In the genomic region with DNA sequence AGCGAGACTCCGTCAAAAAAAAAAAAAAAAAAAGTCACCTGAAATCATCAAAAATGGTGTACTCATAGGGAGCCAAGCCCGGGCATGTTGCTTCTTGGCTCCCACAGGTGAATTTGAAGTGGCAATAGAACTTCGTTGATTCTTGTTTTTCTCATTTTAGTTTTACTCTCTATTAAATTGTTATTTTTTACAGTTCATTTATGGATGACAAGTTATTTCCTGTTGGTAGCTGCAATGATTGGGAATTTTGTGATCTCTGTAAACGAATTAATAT, we compare ENCODE assay signal across 8 cellular contexts. TPM values are rescaled to one million over a fixed set of nuclear protein-coding genes. Genes with fewer than 3 reads are reported as not detected.
DNase-seq lines count a peak whose midpoint lies in the region; ATAC-seq and TF ChIP-seq lines count a peak whose summit lies in the region.

No MANE protein-coding gene starts in this region.

- H3K27me3 ChIP-seq in right cardiac atrium (ENCODE audit: control insufficient read depth, insufficient read depth) (no peaks in the 10 kb centered on the region), liver (ENCODE audit: control insufficient read depth in 4 of 4, insufficient read depth in 4 of 4, low read length in 3 of 4) (no peaks in the 10 kb centered on the region)

- no peak for TF ChIP-seq CTCF in liver (IDR thresholded peaks at IDR 0.05; ENCODE audit: low read depth, low read length, missing input control)
- TF ChIP-seq CTCF in GM13976 (IDR thresholded peaks at IDR 0.05; ENCODE audit: borderline replicate concordance, control extremely low read depth, extremely low read depth, insufficient read depth, missing control alignments), result no peak

- WGBS in right cardiac atrium, result 75% methylated on average over 5 of the region's 5 CpGs
- 44% methylated on average over 5 of the region's 5 CpGs for WGBS in liver

- intact Hi-C loops in right cardiac atrium (cut with DNase I) (loop anchor here in 3 of 4 donors (5.0 to 10.0 kb wide), 3 partner anchors 78 to 292 kb away; partner anchors contain the start of genes FGFR1OP2 (in 2 of the 3) and INTS13 (in 2 of the 3)), Right ventricle myocardium superior (cut with DNase I) (loop anchor here (5.0 kb wide), 1 partner anchor 76 kb away; the partner anchor contains the start of genes FGFR1OP2 and INTS13)

- no peaks in the 10 kb centered on the region for H3K36me3 ChIP-seq in liver (ENCODE audit: control insufficient read depth in 4 of 4, insufficient read depth in 3 of 4, low read depth in 1 of 4, low read length in 3 of 4)

- no peak for ATAC-seq in right cardiac atrium
- ATAC-seq in Right ventricle myocardium superior (ENCODE audit: poor library complexity), result no peak
- no peak for ATAC-seq in activated naive CD8-positive, alpha-beta T cell treated with anti-CD3 and anti-CD28 coated beads, Interleukin-2, amount 10 ng/mL, durations not matched to agents 7 days and 5 days (ENCODE audit: low read depth)

- H3K4me1 Mint-ChIP-seq in activated naive CD8-positive, alpha-beta T cell treated with anti-CD3 and anti-CD28 coated beads, Interleukin-2, amount 10 ng/mL, durations not matched to agents 7 days and 5 days, result peaks cover 52% of the 10 kb centered on the region

- POLR2A ChIA-PET in activated naive CD8-positive, alpha-beta T cell treated with anti-CD3 and anti-CD28 coated beads, Interleukin-2, amount 10 ng/mL, durations not matched to agents 7 days and 5 days (lab: Charles Lee), result interaction anchor here (0.9 to 1.0 kb wide), 2 partner anchors 77 to 180 kb away, joined by 3 to 6 read pairs; partner anchors contain the start of gene ITPR2

- H3K27ac ChIP-seq in right cardiac atrium (ENCODE audit: low read length), result no peak overlapping the region
- peak overlapping the region; percentile 87 to 99 for H3K27ac ChIP-seq in liver (ENCODE audit: low read depth in 1 of 2, low read length in 2 of 2)

- peaks cover 17% of the 10 kb centered on the region for H3K36me3 Mint-ChIP-seq in activated naive CD8-positive, alpha-beta T cell treated with anti-CD3 and anti-CD28 coated beads, Interleukin-2, amount 10 ng/mL, durations not matched to agents 7 days and 5 days

- H3K9me3 Mint-ChIP-seq in activated naive CD8-positive, alpha-beta T cell treated with anti-CD3 and anti-CD28 coated beads, Interleukin-2, amount 10 ng/mL, durations not matched to agents 7 days and 5 days, result no peaks in the 10 kb centered on the region

- H3K9me3 ChIP-seq in right cardiac atrium (ENCODE audit: control insufficient read depth, low read length), result no peaks in the 10 kb centered on the region
- no peaks in the 10 kb centered on the region for H3K9me3 ChIP-seq in liver (ENCODE audit: control insufficient read depth in 4 of 4, low read length in 3 of 4)

- H3K4me3 Mint-ChIP-seq in activated naive CD8-positive, alpha-beta T cell treated with anti-CD3 and anti-CD28 coated beads, Interleukin-2, amount 10 ng/mL, durations not matched to agents 7 days and 5 days, result peak overlapping the region; percentile 95

- H3K4me1 ChIP-seq in right cardiac atrium (ENCODE audit: control insufficient read depth, insufficient read depth, low read length) (no peaks in the 10 kb centered on the region), liver (ENCODE audit: control insufficient read depth in 4 of 4, insufficient read depth in 4 of 4, low read length in 3 of 4) (peaks cover 1 to 48% (median 26%) of the 10 kb centered on the region in 4 donors)

- no peak overlapping the region for H3K27ac Mint-ChIP-seq in activated naive CD8-positive, alpha-beta T cell treated with anti-CD3 and anti-CD28 coated beads, Interleukin-2, amount 10 ng/mL, durations not matched to agents 7 days and 5 days

- no peak for TF ChIP-seq RAD21 in liver (IDR thresholded peaks at IDR 0.05)

- H3K27me3 Mint-ChIP-seq in activated naive CD8-positive, alpha-beta T cell treated with anti-CD3 and anti-CD28 coated beads, Interleukin-2, amount 10 ng/mL, durations not matched to agents 7 days and 5 days, result no peaks in the 10 kb centered on the region

- in situ Hi-C loops in GM13976 (cut with MboI; ENCODE audit: low sequenced_read_pairs, unreplicated experiment), result no loop called here

- peak overlapping the region; percentile 77 to 91 for H3K9ac ChIP-seq in liver (ENCODE audit: low read depth in 1 of 2, low read length in 2 of 2)

- no peak for DNase-seq in right cardiac atrium
- DNase-seq in Right ventricle myocardium superior, result no peak
- no peak for DNase-seq in activated naive CD8-positive, alpha-beta T cell treated with anti-CD3 and anti-CD28 coated beads, Interleukin-2, amount 10 ng/mL, durations not matched to agents 7 days and 5 days
- DNase-seq in EL, result no peak
- DNase-seq in NCI-H1092 (lab: John Stamatoyannopoulos, UW), result no peak
- no peak for DNase-seq in GM13976 (ENCODE audit: low spot score)
- no peak for DNase-seq in activated CD4-positive, CD25-positive, alpha-beta regulatory T cell (lab: John Stamatoyannopoulos, UW)

- peak overlapping the region; percentile 94 for H3K4me3 ChIP-seq in right cardiac atrium (ENCODE audit: low read length)
- peak overlapping the region in 2 of 3 donors; percentile 97 to 98 for H3K4me3 ChIP-seq in liver (ENCODE audit: low read depth in 1 of 3, low read length in 3 of 3)

TF ChIP-seq in liver, 16 proteins besides CTCF, POLR2A, EP300 and RAD21:
- TF ChIP-seq RXRA (IDR thresholded peaks at IDR 0.05) (no peak), EGR1 (IDR thresholded peaks at IDR 0.05; ENCODE audit: low read depth in 2 of 2) (no peak), YY1 (IDR thresholded peaks at IDR 0.05) (no peak), FOXA2 (IDR thresholded peaks at IDR 0.05) (no peak), JUND (IDR thresholded peaks at IDR 0.05) (no peak), HNF4A (conservative IDR thresholded peaks at IDR 0.05) (no peak), ZBTB33 (IDR thresholded peaks at IDR 0.05) (no peak), FOXA1 (IDR thresholded peaks at IDR 0.05) (no peak), TAF1 (conservative IDR thresholded peaks at IDR 0.05) (no peak), GABPA (IDR thresholded peaks at IDR 0.05 in 1 of 2, conservative IDR thresholded peaks at IDR 0.05 in 1 of 2) (no peak), NR2F2 (IDR thresholded peaks at IDR 0.05) (no peak)
- TF ChIP-seq, protein P1, sequence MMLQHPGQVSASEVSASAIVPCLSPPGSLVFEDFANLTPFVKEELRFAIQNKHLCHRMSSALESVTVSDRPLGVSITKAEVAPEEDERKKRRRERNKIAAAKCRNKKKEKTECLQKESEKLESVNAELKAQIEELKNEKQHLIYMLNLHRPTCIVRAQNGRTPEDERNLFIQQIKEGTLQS (IDR thresholded peaks at IDR 0.05), result no peak
TF ChIP-seq in liver: peak in this region for 0.

RNA-seq across cellular contexts. Expression of gene TM7SF3, which starts 1.3 kb away (rescaled TPM):
- 10 to 100 TPM; 23.6 to 31.1 (median 26.3) TPM for total RNA-seq in right cardiac atrium
- 7.9 TPM for polyA plus RNA-seq in right cardiac atrium
- total RNA-seq in Right ventricle myocardium superior, result 19.7 TPM
- 10 to 100 TPM; 40.1 to 42.6 TPM for total RNA-seq in activated naive CD8-positive, alpha-beta T cell treated with anti-CD3 and anti-CD28 coated beads, Interleukin-2, amount 10 ng/mL, durations not matched to agents 7 days and 5 days
- 10 to 100 TPM; 54.3 to 60.8 TPM for total RNA-seq in liver
- 10 to 100 TPM; 21.5 to 35.0 TPM for polyA plus RNA-seq in liver

RNA-seq across cellular contexts. Expression of gene MED21, which starts 9.4 kb away (rescaled TPM):
- 10 to 100 TPM; 61.9 to 69.6 (median 65.1) TPM for total RNA-seq in right cardiac atrium
- 44.1 TPM for polyA plus RNA-seq in right cardiac atrium
- 44.8 TPM for total RNA-seq in Right ventricle myocardium superior
- total RNA-seq in activated naive CD8-positive, alpha-beta T cell treated with anti-CD3 and anti-CD28 coated beads, Interleukin-2, amount 10 ng/mL, durations not matched to agents 7 days and 5 days, result 10 to 100 TPM; 45.3 to 52.1 TPM
- 10 to 100 TPM; 27.6 to 33.2 TPM for total RNA-seq in liver
- polyA plus RNA-seq in liver, result 10 to 100 TPM in 1 of 2 donors, 1 to 10 TPM in 1; 9.7 to 13.3 TPM
